1 cellular context compared by ENCODE assay signal in genomic region chr12:57212701-57213067, GRCh38.
TF ChIP-seq lines count a peak whose summit lies in the region.

No MANE protein-coding gene starts in this region.

TF ChIP-seq in H1, 55 proteins besides CTCF, POLR2A, EP300 and RAD21:
- no peak for TF ChIP-seq JUND (IDR thresholded peaks at IDR 0.05; ENCODE audit: low read length)
- TF ChIP-seq SRF (IDR thresholded peaks at IDR 0.05; ENCODE audit: low read depth, low read length) = no peak
- no peak for TF ChIP-seq GABPA (IDR thresholded peaks at IDR 0.05; ENCODE audit: borderline replicate concordance, insufficient read depth, low read length)
- TF ChIP-seq FOSL1 (IDR thresholded peaks at IDR 0.05; ENCODE audit: insufficient read depth, low read depth, low read length) = no peak
- TF ChIP-seq SIN3A (conservative IDR thresholded peaks at IDR 0.05 in 1 of 2, IDR thresholded peaks at IDR 0.05 in 1 of 2; ENCODE audit: low read depth in 1 of 2, low read length in 2 of 2) = no peak
- TF ChIP-seq YY1 (IDR thresholded peaks at IDR 0.05; ENCODE audit: low read depth, low read length) = no peak
- no peak for TF ChIP-seq KDM4A (IDR thresholded peaks at IDR 0.05; ENCODE audit: low read depth, low read length, severe bottlenecking)
- TF ChIP-seq, protein P1, sequence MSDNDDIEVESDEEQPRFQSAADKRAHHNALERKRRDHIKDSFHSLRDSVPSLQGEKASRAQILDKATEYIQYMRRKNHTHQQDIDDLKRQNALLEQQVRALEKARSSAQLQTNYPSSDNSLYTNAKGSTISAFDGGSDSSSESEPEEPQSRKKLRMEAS (IDR thresholded peaks at IDR 0.05) = no peak
- TF ChIP-seq SP1 (IDR thresholded peaks at IDR 0.05; ENCODE audit: low read depth, low read length) = no peak
